ENCODE assay signal across 16 cellular contexts in the genomic region with DNA sequence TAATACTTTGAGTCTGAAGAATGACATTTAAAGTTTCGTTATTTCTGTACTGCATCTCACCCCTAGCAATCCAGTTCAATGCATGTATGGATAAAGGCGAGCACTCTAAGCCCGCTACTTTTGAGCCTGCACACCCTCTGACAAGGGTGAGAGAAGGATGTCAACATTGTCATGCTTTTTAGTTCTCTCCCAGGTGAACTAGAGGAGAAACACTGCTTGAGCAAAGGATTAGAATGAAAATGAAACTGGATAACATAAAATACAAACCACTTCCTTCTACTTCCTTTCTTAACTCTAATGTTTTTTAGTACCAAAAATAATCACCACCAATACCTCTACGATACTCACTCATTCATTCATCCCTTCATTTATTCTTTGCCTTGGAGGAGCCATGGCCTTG.
"Had no signal": no experiment of that assay in that cellular context is flagged by ENCODE, and none has a peak within 500 bp of the region (broad histone marks: within the 10 kb centered on the region; RNA-seq: fewer than 3 reads in every experiment).

No MANE protein-coding gene starts in this region.

- H3K4me3 Mint-ChIP-seq: activated CD4-positive, alpha-beta T cell treated with anti-CD3 and anti-CD28 coated beads for 36 hours; activated T-helper 17 cell treated with anti-CD3 and anti-CD28 coated beads, Interleukin-2, amount 50 U/mL, for 72 hours; neural progenitor cell; stimulated activated naive CD8-positive, alpha-beta T cell treated with anti-CD3 and anti-CD28 coated beads, Interleukin-15, Interleukin-2, amounts not matched to agents 100 ng/mL and 50 ng/mL, for 24 hours had no signal

- DNase-seq: activated CD4-positive, alpha-beta T cell treated with anti-CD3 and anti-CD28 coated beads for 36 hours; activated T-cell treated with anti-CD3 and anti-CD28 coated beads for 4 hours; aorta; gastrocnemius medialis; heart right ventricle; islet precursor cell; left lung; stimulated activated CD4-positive, alpha-beta T cell treated with anti-CD3 and anti-CD28 coated beads, Interleukin-4, amount 100 ng/mL, for 1 hour; stimulated activated CD8-positive, alpha-beta memory T cell treated with anti-CD3 and anti-CD28 coated beads, Interleukin-4, amount 100 ng/mL, for 48 hours; T1000; upper lobe of left lung had no signal

- FAIRE-seq: bronchial epithelial cell had no signal

- H3K27me3 Mint-ChIP-seq: activated T-helper 17 cell treated with anti-CD3 and anti-CD28 coated beads, Interleukin-2, amount 50 U/mL, for 72 hours; stimulated activated naive CD8-positive, alpha-beta T cell treated with anti-CD3 and anti-CD28 coated beads, Interleukin-15, Interleukin-2, amounts not matched to agents 100 ng/mL and 50 ng/mL, for 24 hours had no signal

- H3K36me3 Mint-ChIP-seq: neural progenitor cell had no signal

- ATAC-seq: activated CD4-positive, alpha-beta T cell treated with anti-CD3 and anti-CD28 coated beads for 36 hours; activated naive CD4-positive, alpha-beta T cell treated with anti-CD3 and anti-CD28 coated beads, Interleukin-2, amount 50 U/mL, for 72 hours; activated T-helper 17 cell treated with anti-CD3 and anti-CD28 coated beads, Interleukin-2, amount 50 U/mL, for 72 hours; gastrocnemius medialis; heart right ventricle; left lung had no signal

- H3K27ac Mint-ChIP-seq: activated CD4-positive, alpha-beta T cell treated with anti-CD3 and anti-CD28 coated beads for 36 hours; activated naive CD4-positive, alpha-beta T cell treated with anti-CD3 and anti-CD28 coated beads, Interleukin-2, amount 50 U/mL, for 72 hours; activated T-helper 17 cell treated with anti-CD3 and anti-CD28 coated beads, Interleukin-2, amount 50 U/mL, for 72 hours; neural progenitor cell; stimulated activated naive CD8-positive, alpha-beta T cell treated with anti-CD3 and anti-CD28 coated beads, Interleukin-15, Interleukin-2, amounts not matched to agents 100 ng/mL and 50 ng/mL, for 24 hours had no signal
